ENCODE assay signal across 18 cellular contexts in the genomic region with DNA sequence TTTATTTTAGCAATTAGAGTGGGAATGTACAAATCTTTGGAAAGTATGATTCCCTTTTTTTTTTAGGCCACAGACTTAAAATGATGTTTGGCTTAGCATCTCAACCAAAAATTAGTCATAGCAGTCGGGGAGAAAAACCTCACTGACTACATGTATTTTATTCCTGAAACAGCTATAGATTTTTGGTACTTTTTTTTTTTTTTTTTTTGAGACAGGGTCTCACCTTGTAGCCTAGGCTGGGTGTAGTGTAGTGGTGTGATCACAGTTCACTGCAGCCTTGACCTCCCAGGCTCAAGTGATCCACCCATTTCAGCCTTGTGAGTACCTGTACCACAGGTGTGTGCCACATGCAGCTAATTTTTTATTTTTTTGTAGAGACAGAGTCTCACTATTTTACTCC. TPM values are rescaled to one million over a fixed set of nuclear protein-coding genes. Genes with fewer than 3 reads are reported as not detected.
DNase-seq lines count a peak whose midpoint lies in the region; ATAC-seq and TF ChIP-seq lines count a peak whose summit lies in the region.
"Had no signal": no experiment of that assay in that cellular context is flagged by ENCODE, and none has a peak within 500 bp of the region (broad histone marks: within the 10 kb centered on the region; RNA-seq: fewer than 3 reads in every experiment).

No MANE protein-coding gene starts in this region.

- no peaks in the 10 kb centered on the region for H3K4me1 ChIP-seq in left lung

- peak; percentile 35 to 55 for ATAC-seq in activated CD4-positive, CD25-positive, alpha-beta regulatory T cell treated with anti-CD3 and anti-CD28 coated beads, Interleukin-2, amount 50 U/mL, for 24 hours
- ATAC-seq in stimulated activated naive CD8-positive, alpha-beta T cell treated with anti-CD3 and anti-CD28 coated beads, Interleukin-15, amount 100 ng/mL, for 72 hours, result no peak
- ATAC-seq in left lung, result no peak

- peaks cover 39% of the 10 kb centered on the region for H3K4me1 Mint-ChIP-seq in activated naive CD4-positive, alpha-beta T cell treated with anti-CD3 and anti-CD28 coated beads, Interleukin-2, amount 50 U/mL, for 24 hours
- H3K4me1 Mint-ChIP-seq in activated naive CD8-positive, alpha-beta T cell treated with anti-CD3 and anti-CD28 coated beads for 36 hours, result peaks cover 35% of the 10 kb centered on the region
- H3K4me1 Mint-ChIP-seq in stimulated activated naive CD8-positive, alpha-beta T cell treated with anti-CD3 and anti-CD28 coated beads, Interleukin-15, amount 100 ng/mL, for 72 hours, result peaks cover 46% of the 10 kb centered on the region
- H3K4me1 Mint-ChIP-seq: B cell had no signal

- H3K27me3 ChIP-seq in left lung, result no peaks in the 10 kb centered on the region
- H3K27me3 ChIP-seq: MG63 had no signal

- H3K4me3 ChIP-seq in left lung, result no peak overlapping the region
- H3K4me3 ChIP-seq: MG63 had no signal

- peak overlapping the region; percentile 96 for H3K27ac Mint-ChIP-seq in activated naive CD4-positive, alpha-beta T cell treated with anti-CD3 and anti-CD28 coated beads, Interleukin-2, amount 50 U/mL, for 24 hours
- H3K27ac Mint-ChIP-seq in activated naive CD8-positive, alpha-beta T cell treated with anti-CD3 and anti-CD28 coated beads for 36 hours, result peak overlapping the region; percentile 92
- H3K27ac Mint-ChIP-seq in stimulated activated naive CD8-positive, alpha-beta T cell treated with anti-CD3 and anti-CD28 coated beads, Interleukin-15, amount 100 ng/mL, for 72 hours, result peak overlapping the region; percentile 78 to 94
- H3K27ac Mint-ChIP-seq: B cell had no signal

- peak overlapping the region; percentile 60 for H3K4me3 Mint-ChIP-seq in activated naive CD4-positive, alpha-beta T cell treated with anti-CD3 and anti-CD28 coated beads, Interleukin-2, amount 50 U/mL, for 24 hours
- H3K4me3 Mint-ChIP-seq in activated naive CD8-positive, alpha-beta T cell treated with anti-CD3 and anti-CD28 coated beads for 36 hours, result no peak overlapping the region
- H3K4me3 Mint-ChIP-seq in stimulated activated naive CD8-positive, alpha-beta T cell treated with anti-CD3 and anti-CD28 coated beads, Interleukin-15, amount 100 ng/mL, for 72 hours, result peak overlapping the region; percentile 13 to 39
- H3K4me3 Mint-ChIP-seq: B cell had no signal

- H3K9me3 Mint-ChIP-seq in activated naive CD4-positive, alpha-beta T cell treated with anti-CD3 and anti-CD28 coated beads, Interleukin-2, amount 50 U/mL, for 24 hours, result no peaks in the 10 kb centered on the region
- no peaks in the 10 kb centered on the region for H3K9me3 Mint-ChIP-seq in activated naive CD8-positive, alpha-beta T cell treated with anti-CD3 and anti-CD28 coated beads for 36 hours
- no peaks in the 10 kb centered on the region for H3K9me3 Mint-ChIP-seq in stimulated activated naive CD8-positive, alpha-beta T cell treated with anti-CD3 and anti-CD28 coated beads, Interleukin-15, amount 100 ng/mL, for 72 hours

- H3K36me3 ChIP-seq in left lung, result peaks cover 0 to 74% of the 10 kb centered on the region in 2 donors

- TF ChIP-seq CTCF in left lung (IDR thresholded peaks at IDR 0.05), result no peak

- H3K27ac ChIP-seq in left lung, result no peak overlapping the region

- intact Hi-C loops in left lung (cut with DNase I), result no loop called here

- no peaks in the 10 kb centered on the region for H3K27me3 Mint-ChIP-seq in activated naive CD4-positive, alpha-beta T cell treated with anti-CD3 and anti-CD28 coated beads, Interleukin-2, amount 50 U/mL, for 24 hours
- no peaks in the 10 kb centered on the region for H3K27me3 Mint-ChIP-seq in activated naive CD8-positive, alpha-beta T cell treated with anti-CD3 and anti-CD28 coated beads for 36 hours
- H3K27me3 Mint-ChIP-seq in stimulated activated naive CD8-positive, alpha-beta T cell treated with anti-CD3 and anti-CD28 coated beads, Interleukin-15, amount 100 ng/mL, for 72 hours, result no peaks in the 10 kb centered on the region
- H3K27me3 Mint-ChIP-seq: B cell had no signal

- peaks cover 20% of the 10 kb centered on the region for H3K36me3 Mint-ChIP-seq in activated naive CD4-positive, alpha-beta T cell treated with anti-CD3 and anti-CD28 coated beads, Interleukin-2, amount 50 U/mL, for 24 hours
- H3K36me3 Mint-ChIP-seq in activated naive CD8-positive, alpha-beta T cell treated with anti-CD3 and anti-CD28 coated beads for 36 hours, result peaks cover 38% of the 10 kb centered on the region

- no peak for DNase-seq in activated CD4-positive, CD25-positive, alpha-beta regulatory T cell (lab: John Stamatoyannopoulos, UW)
- DNase-seq in activated naive CD4-positive, alpha-beta T cell (lab: John Stamatoyannopoulos, UW), result no peak
- DNase-seq in activated naive CD8-positive, alpha-beta T cell treated with anti-CD3 and anti-CD28 coated beads for 36 hours, result no peak
- no peak for DNase-seq in stimulated activated naive CD8-positive, alpha-beta T cell treated with anti-CD3 and anti-CD28 coated beads, Interleukin-15, amount 100 ng/mL, for 72 hours
- DNase-seq in left lung, result no peak
- no peak for DNase-seq in retina
- DNase-seq: 8988T, DMS79 treated with DMSO at 0.1 percent for 48 hours, Kasumi-1, NCI-H1048, NCI-H1436, NCI-H1930, NCI-H524, NCI-H82 had no signal

- H3K9me3 ChIP-seq in left lung, result no peaks in the 10 kb centered on the region
- H3K9me3 ChIP-seq: MG63 had no signal

RNA-seq across cellular contexts. Expression of gene RNFT1, which starts 23.4 kb away (rescaled TPM):
- 10 to 100 TPM; 19.1 to 20.1 TPM for total RNA-seq in activated naive CD8-positive, alpha-beta T cell treated with anti-CD3 and anti-CD28 coated beads for 36 hours
- 10 to 100 TPM; 28.1 to 28.2 TPM for total RNA-seq in left lung

RNA-seq across cellular contexts. Expression of gene RPS6KB1, which starts 48.2 kb away (rescaled TPM):
- 10 to 100 TPM; 47.9 to 61.6 TPM for total RNA-seq in activated naive CD8-positive, alpha-beta T cell treated with anti-CD3 and anti-CD28 coated beads for 36 hours
- 10 to 100 TPM; 26.4 to 30.3 TPM for total RNA-seq in left lung

RNA-seq across cellular contexts. Expression of gene TUBD1, which starts 48.4 kb away (rescaled TPM):
- total RNA-seq in activated naive CD8-positive, alpha-beta T cell treated with anti-CD3 and anti-CD28 coated beads for 36 hours, result 1 to 10 TPM; 7.6 to 7.8 TPM
- 1 to 10 TPM; 7.4 to 8.5 TPM for total RNA-seq in left lung

Comparison
In these comparisons a context has a peak if more than half of its experiments do, and no peak if none do; other contexts are left out.
1. ATAC-seq: peak in activated CD4-positive, CD25-positive, alpha-beta regulatory T cell treated with anti-CD3 and anti-CD28 coated beads, Interleukin-2, amount 50 U/mL, for 24 hours (2 of 2); none in stimulated activated naive CD8-positive, alpha-beta T cell treated with anti-CD3 and anti-CD28 coated beads, Interleukin-15, amount 100 ng/mL, for 72 hours (single experiment) and left lung (single experiment).
2. Peak in every context shown above with its lines, with median percentiles within 50 percentile points of each other: H3K27ac Mint-ChIP-seq.